In genomic region chr17:80726558-80727408, GRCh38 we compare ENCODE assay signal across 1 cellular context.
TF ChIP-seq lines count a peak whose summit lies in the region.

No MANE protein-coding gene starts in this region.

TF ChIP-seq in IMR-90, 13 proteins besides CTCF, POLR2A, EP300 and RAD21:
- TF ChIP-seq USF2 (IDR thresholded peaks at IDR 0.05; ENCODE audit: low read depth, low read length) (no peak), MXI1 (IDR thresholded peaks at IDR 0.05; ENCODE audit: borderline replicate concordance, low read depth, low read length) (no peak), SMC3 (IDR thresholded peaks at IDR 0.05; ENCODE audit: low read depth, low read length) (no peak), MAFK (IDR thresholded peaks at IDR 0.05; ENCODE audit: low read depth, low read length) (no peak), RCOR1 (IDR thresholded peaks at IDR 0.05; ENCODE audit: insufficient replicate concordance, low read length) (no peak), CEBPB (IDR thresholded peaks at IDR 0.05; ENCODE audit: low read depth, low read length) (no peak), ELK1 (IDR thresholded peaks at IDR 0.05; ENCODE audit: borderline replicate concordance, low read depth, low read length) (no peak), BHLHE40 (IDR thresholded peaks at IDR 0.05; ENCODE audit: low read depth, low read length) (no peak), FOS (IDR thresholded peaks at IDR 0.05; ENCODE audit: low read depth, low read length) (no peak), NFE2L2 (IDR thresholded peaks at IDR 0.05; ENCODE audit: low read depth, low read length) (no peak)
